Comparison of ENCODE assay signal across 36 cellular contexts in the genomic region with DNA sequence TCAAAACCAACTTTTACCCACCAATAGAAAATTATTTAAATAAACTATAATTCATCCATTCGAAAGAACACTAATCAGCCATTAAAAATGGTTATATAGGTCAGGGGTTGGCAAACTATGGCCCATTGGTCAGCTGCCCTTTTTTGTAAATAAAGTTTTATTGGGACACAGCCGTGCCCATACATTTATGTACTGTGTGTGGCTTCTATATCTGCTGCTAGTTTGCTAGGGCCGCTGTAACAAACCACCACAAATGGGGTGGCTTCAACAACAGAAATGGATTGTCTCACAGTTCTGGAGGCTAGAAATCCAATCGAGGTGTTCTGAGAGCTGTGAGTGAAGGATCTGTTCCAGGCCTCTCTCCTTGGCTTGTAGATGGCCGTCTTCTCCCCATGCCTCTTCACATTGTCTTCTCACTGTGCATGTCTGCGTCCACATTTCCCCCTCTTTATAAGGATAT. TPM values are rescaled to one million over a fixed set of nuclear protein-coding genes. Genes with fewer than 3 reads are reported as not detected.
"Had no signal": no experiment of that assay in that cellular context is flagged by ENCODE, and none has a peak within 500 bp of the region (broad histone marks: within the 10 kb centered on the region; RNA-seq: fewer than 3 reads in every experiment).

No MANE protein-coding gene starts in this region.

- H3K4me2 ChIP-seq: SK-N-SH had no signal

- H3K9me3 ChIP-seq: Peyer's patch, SJSA1, SK-N-SH had no signal

- H3K36me3 ChIP-seq: Peyer's patch, SJSA1, WERI-Rb-1 had no signal

- H3K27ac ChIP-seq: Peyer's patch, WERI-Rb-1 had no signal

- H3K27me3 ChIP-seq: Peyer's patch, SJSA1 had no signal

- H3K4me1 ChIP-seq: Peyer's patch had no signal

- FAIRE-seq: bronchial epithelial cell, colon had no signal

- ATAC-seq: activated CD8-positive, alpha-beta memory T cell treated with anti-CD3 and anti-CD28 coated beads, Interleukin-2, amount 10 ng/mL, durations not matched to agents 7 days and 5 days; activated naive CD8-positive, alpha-beta T cell treated with anti-CD3 and anti-CD28 coated beads, Interleukin-2, amount 50 U/mL, for 24 hours; PC-3; T-cell; T-helper 17 cell had no signal

- DNase-seq: activated CD4-positive, alpha-beta memory T cell treated with anti-CD3 and anti-CD28 coated beads, Interleukin-2, amount 10 ng/mL, durations not matched to agents 7 days and 5 days; activated CD4-positive, alpha-beta T cell treated with anti-CD3 and anti-CD28 coated beads for 1 hour; activated CD4-positive, alpha-beta T cell treated with anti-CD3 and anti-CD28 coated beads for 48 hours; activated CD4-positive, CD25-positive, alpha-beta regulatory T cell; activated CD8-positive, alpha-beta memory T cell treated with anti-CD3 and anti-CD28 coated beads for 24 hours; activated CD8-positive, alpha-beta memory T cell treated with anti-CD3 and anti-CD28 coated beads, Interleukin-2, amount 10 ng/mL, durations not matched to agents 7 days and 5 days; activated CD8-positive, alpha-beta memory T cell treated with anti-CD3 and anti-CD28 coated beads, Interleukin-2, amount 50 U/mL, for 48 hours; activated effector memory CD4-positive, alpha-beta T cell treated with Interleukin-2 at 50 U/mL for 16 hours; activated naive CD4-positive, alpha-beta T cell treated with anti-CD3 and anti-CD28 coated beads, Interleukin-2, amount 10 ng/mL, durations not matched to agents 7 days and 5 days; activated naive CD8-positive, alpha-beta T cell treated with anti-CD3 and anti-CD28 coated beads, Interleukin-2, amount 50 U/mL, for 24 hours; activated T-cell treated with anti-CD3 and anti-CD28 coated beads, Interleukin-2, amount 50 U/mL, for 48 hours; anterior cingulate cortex; caudate nucleus; MM.1S; MV-4-11; NCI-H1092; NCI-H1436 treated with DMSO at 0.1 percent for 48 hours; NCI-H1694 treated with DMSO at 0.1 percent for 48 hours; NCI-H2029; NCI-H345; NCI-H510A; NCI-H526; NCI-H748 treated with DMSO at 0.1 percent for 48 hours; NK-92 treated with Interleukin-12 subunit alpha and Interleukin-12 subunit beta, amount 100 ng/mL, for 24 hours; PC-3; Peyer's patch; RPMI8226; SHP77 treated with DMSO at 0.1 percent for 48 hours; SK-N-SH; T-cell; T-helper 17 cell; WERI-Rb-1 had no signal

- H3K4me3 ChIP-seq: Peyer's patch, SJSA1 had no signal

RNA-seq across cellular contexts. Expression of a gene that starts 7.0 kb away (rescaled TPM):
- total RNA-seq: activated CD8-positive, alpha-beta memory T cell treated with anti-CD3 and anti-CD28 coated beads, Interleukin-2, amount 10 ng/mL, durations not matched to agents 7 days and 5 days; cerebellum; Peyer's patch; T-cell; T-helper 17 cell had no signal
